1 cellular context compared by ENCODE assay signal in genomic region chr17:39623356-39623950, GRCh38.
TF ChIP-seq lines count a peak whose summit lies in the region.

No MANE protein-coding gene starts in this region.

TF ChIP-seq in HepG2, 621 proteins besides CTCF, POLR2A, EP300 and RAD21 (continued from another document):
- TF ChIP-seq HNF1A (IDR thresholded peaks at IDR 0.05; ENCODE audit: low read depth) (no peak), HNF1A (CRISPR knock-in tag; IDR thresholded peaks at IDR 0.05; ENCODE audit: borderline replicate concordance) (0 out of 2 replicates have a peak, but pooled peaks have one; percentile 37), SNAPC5 (CRISPR knock-in tag; IDR thresholded peaks at IDR 0.05; ENCODE audit: borderline replicate concordance) (no peak), TP53 (CRISPR knock-in tag; conservative IDR thresholded peaks at IDR 0.05) (no peak), THAP8 (CRISPR knock-in tag; IDR thresholded peaks at IDR 0.05; ENCODE audit: borderline replicate concordance) (no peak), ZSCAN20 (CRISPR knock-in tag; IDR thresholded peaks at IDR 0.05; ENCODE audit: borderline replicate concordance) (no peak), ZNF121 (CRISPR knock-in tag; IDR thresholded peaks at IDR 0.05) (no peak), ETV6 (CRISPR knock-in tag; conservative IDR thresholded peaks at IDR 0.05) (0 out of 2 replicates have a peak, but pooled peaks have one; percentile 24), HHEX (CRISPR knock-in tag; IDR thresholded peaks at IDR 0.05) (no peak), ZNF337 (CRISPR knock-in tag; IDR thresholded peaks at IDR 0.05; ENCODE audit: borderline replicate concordance, low read depth) (no peak), ZFYVE20 (CRISPR knock-in tag; IDR thresholded peaks at IDR 0.05; ENCODE audit: borderline replicate concordance, low read depth) (no peak), ZNF703 (CRISPR knock-in tag; IDR thresholded peaks at IDR 0.05; ENCODE audit: borderline replicate concordance) (no peak), CREB3 (CRISPR knock-in tag; IDR thresholded peaks at IDR 0.05) (no peak)
- TF ChIP-seq, protein P1, sequence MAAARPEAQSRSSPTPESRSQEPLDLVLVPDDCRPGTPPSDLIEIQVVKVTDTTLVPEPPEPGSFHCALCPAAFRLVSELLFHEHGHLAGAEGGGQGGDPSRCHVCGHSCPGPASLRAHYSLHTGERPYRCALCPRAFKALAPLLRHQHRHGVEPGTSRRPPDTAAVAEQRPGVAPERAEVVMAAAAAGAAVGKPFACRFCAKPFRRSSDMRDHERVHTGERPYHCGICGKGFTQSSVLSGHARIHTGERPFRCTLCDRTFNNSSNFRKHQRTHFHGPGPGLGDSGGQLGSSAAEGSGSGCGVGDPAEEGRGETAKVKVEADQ (CRISPR knock-in tag; IDR thresholded peaks at IDR 0.05; ENCODE audit: borderline replicate concordance), result no peak
